In genomic region chr1:168264296-168264695, GRCh38 we compare ENCODE assay signal across 8 cellular contexts.
"Had no signal": no experiment of that assay in that cellular context is flagged by ENCODE, and none has a peak within 500 bp of the region (broad histone marks: within the 10 kb centered on the region; RNA-seq: fewer than 3 reads in every experiment).

No MANE protein-coding gene starts in this region.

- H2AFZ ChIP-seq: GM23338 had no signal

- DNase-seq: H9, HCEC 1CT, IMR-90, KBM-7 had no signal

- H3K4me3 ChIP-seq: GM23338 had no signal

- H3K4me2 ChIP-seq: GM23338 had no signal

- FAIRE-seq: H1, H54, HTR-8/SVneo had no signal

- ATAC-seq: GM23338 had no signal
